8 cellular contexts compared by ENCODE assay signal in the genomic region with DNA sequence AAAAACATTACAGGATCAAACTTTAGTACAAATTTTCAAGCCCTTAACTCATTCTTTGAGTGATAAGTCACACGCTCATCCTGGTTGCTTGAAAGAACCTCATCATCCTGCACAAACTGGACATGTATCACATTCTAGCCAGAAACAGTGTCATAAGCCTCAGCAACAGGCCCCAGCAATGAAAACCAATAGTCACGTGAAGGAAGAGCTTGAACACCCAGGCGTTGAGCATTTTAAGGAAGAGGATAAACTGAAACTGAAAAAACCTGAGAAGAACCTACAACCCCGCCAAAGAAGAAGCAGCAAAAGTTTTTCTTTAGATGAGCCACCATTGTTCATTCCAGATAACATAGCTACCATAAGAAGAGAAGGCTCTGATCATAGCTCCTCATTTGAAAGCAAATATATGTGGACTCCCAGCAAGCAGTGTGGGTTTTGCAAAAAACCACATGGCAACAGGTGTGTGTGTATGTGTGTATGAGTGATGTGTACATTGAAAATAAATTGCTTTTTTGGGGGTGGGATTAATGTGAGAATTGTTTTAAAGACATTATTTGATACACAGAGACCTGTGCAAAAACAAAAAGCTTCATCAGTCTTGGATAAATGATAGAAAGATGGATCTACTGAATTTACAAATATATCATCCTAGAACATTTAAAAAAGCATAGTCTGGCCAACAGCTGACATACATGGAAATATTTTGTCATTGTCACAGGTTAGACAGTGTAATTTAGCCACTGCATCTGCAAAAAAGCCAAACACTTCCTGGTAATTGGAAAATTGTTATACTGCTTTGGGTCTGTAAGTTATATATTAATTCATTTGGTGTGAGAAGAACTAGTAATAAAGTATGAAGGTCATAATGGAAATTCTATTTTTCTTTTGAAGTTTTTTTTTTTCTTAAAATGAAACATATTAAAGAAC. TPM values are rescaled to one million over a fixed set of nuclear protein-coding genes. Genes with fewer than 3 reads are reported as not detected.
A peak's percentile ranks its signal among the peaks of the same experiment; 100 is the strongest.
DNase-seq lines count a peak whose midpoint lies in the region; ATAC-seq, FAIRE-seq and TF ChIP-seq lines count a peak whose summit lies in the region.

No MANE protein-coding gene starts in this region.

- peak; percentile 78 for ATAC-seq in GM21529 (IDR thresholded peaks at IDR 0.05; ENCODE audit: unreplicated experiment)
- ATAC-seq in HG03521 (IDR thresholded peaks at IDR 0.05; ENCODE audit: unreplicated experiment): peak; percentile 82
- ATAC-seq in left lobe of liver: peak; percentile 39

- DNase-seq in GM18507 (ENCODE audit: extremely low spot score, insufficient read length, low read depth) (peak; percentile 20), left lobe of liver (ENCODE audit: low spot score) (no peak), tibial nerve (ENCODE audit: low spot score in 2 of 2) (no peak), nucleus accumbens (lab: John Stamatoyannopoulos, UW) (no peak), UCSD-AML1 (lab: John Stamatoyannopoulos, UW; ENCODE audit: unreplicated experiment) (no peak), RKO (ENCODE audit: low spot score) (no peak)

- no peaks in the 10 kb centered on the region for H3K9me3 ChIP-seq in tibial nerve

- H3K4me1 ChIP-seq in tibial nerve: peaks cover 0 to 49% (median 3%) of the 10 kb centered on the region in 4 donors

- H3K27ac ChIP-seq in tibial nerve: no peak overlapping the region

- H3K27me3 ChIP-seq in tibial nerve: no peaks in the 10 kb centered on the region

- no peak for TF ChIP-seq POLR2A in tibial nerve (IDR thresholded peaks at IDR 0.05)

- no peak for TF ChIP-seq EP300 in tibial nerve (IDR thresholded peaks at IDR 0.05)

- peaks cover 0 to 28% (median 0%) of the 10 kb centered on the region in 3 donors for H3K36me3 ChIP-seq in tibial nerve

- H3K4me3 ChIP-seq in tibial nerve: no peak overlapping the region

- WGBS in tibial nerve, 2 donors: 81 to 82% methylated on average over 4 of the region's 4 CpGs

- TF ChIP-seq CTCF in tibial nerve (IDR thresholded peaks at IDR 0.05): no peak

- peak; percentile 83 for FAIRE-seq in GM18507 (lab: Jason Lieb, UNC)

RNA-seq across cellular contexts. Expression of a gene that starts 50.1 kb away (rescaled TPM):
- 23.2 TPM for total RNA-seq in left lobe of liver
- total RNA-seq in tibial nerve: 10 to 100 TPM; 59.1 to 75.3 (median 69.9) TPM
